1 cellular context compared by ENCODE assay signal in the genomic region with DNA sequence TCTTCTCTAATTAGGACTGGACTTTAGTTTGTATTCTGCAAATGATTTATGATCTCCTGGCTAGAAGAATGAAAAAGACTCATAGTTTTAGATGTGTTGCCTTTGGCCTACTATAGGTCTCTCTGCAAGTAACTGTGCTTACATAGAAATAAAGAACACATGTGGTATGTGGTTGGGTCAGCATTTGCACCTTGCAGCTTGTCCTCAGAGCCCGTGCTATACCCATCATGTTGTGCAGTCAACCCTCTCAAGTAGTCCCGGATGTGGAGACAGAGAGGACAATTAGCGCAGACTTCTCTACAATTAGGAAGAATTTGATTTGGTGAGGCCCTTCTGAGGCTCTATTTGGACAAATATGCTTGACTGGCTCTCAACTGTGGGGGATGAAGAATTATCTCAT.
TF ChIP-seq lines count a peak whose summit lies in the region.

No MANE protein-coding gene starts in this region.

TF ChIP-seq in GM12878, 131 proteins besides CTCF, POLR2A, EP300 and RAD21 (continued from another document):
- TF ChIP-seq, protein P1, sequence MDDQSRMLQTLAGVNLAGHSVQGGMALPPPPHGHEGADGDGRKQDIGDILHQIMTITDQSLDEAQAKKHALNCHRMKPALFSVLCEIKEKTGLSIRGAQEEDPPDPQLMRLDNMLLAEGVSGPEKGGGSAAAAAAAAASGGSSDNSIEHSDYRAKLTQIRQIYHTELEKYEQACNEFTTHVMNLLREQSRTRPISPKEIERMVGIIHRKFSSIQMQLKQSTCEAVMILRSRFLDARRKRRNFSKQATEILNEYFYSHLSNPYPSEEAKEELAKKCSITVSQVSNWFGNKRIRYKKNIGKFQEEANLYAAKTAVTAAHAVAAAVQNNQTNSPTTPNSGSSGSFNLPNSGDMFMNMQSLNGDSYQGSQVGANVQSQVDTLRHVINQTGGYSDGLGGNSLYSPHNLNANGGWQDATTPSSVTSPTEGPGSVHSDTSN (IDR thresholded peaks at IDR 0.05; ENCODE audit: insufficient replicate concordance, low read depth, low read length): no peak
- TF ChIP-seq YBX1 (IDR thresholded peaks at IDR 0.05): no peak
- no peak for TF ChIP-seq BRCA1 (IDR thresholded peaks at IDR 0.05; ENCODE audit: low read depth, low read length)
- TF ChIP-seq RUNX3 (IDR thresholded peaks at IDR 0.05; ENCODE audit: low read length): no peak
- TF ChIP-seq SREBF2 (IDR thresholded peaks at IDR 0.05; ENCODE audit: low read length): no peak
- no peak for TF ChIP-seq CEBPZ (IDR thresholded peaks at IDR 0.05; ENCODE audit: low read depth, low read length)
- no peak for TF ChIP-seq RFX5 (IDR thresholded peaks at IDR 0.05; ENCODE audit: low read depth, low read length)
- no peak for TF ChIP-seq KDM1A (IDR thresholded peaks at IDR 0.05; ENCODE audit: borderline replicate concordance)
- no peak for TF ChIP-seq ZNF622 (IDR thresholded peaks at IDR 0.05)
- TF ChIP-seq NR2C2 (IDR thresholded peaks at IDR 0.05; ENCODE audit: borderline replicate concordance, control insufficient read depth, insufficient read length, low read depth): no peak
- no peak for TF ChIP-seq ZNF24 (IDR thresholded peaks at IDR 0.05)
- TF ChIP-seq CBFB (IDR thresholded peaks at IDR 0.05; ENCODE audit: low read depth): no peak
